8 cellular contexts compared by ENCODE assay signal in genomic region chr9:122940603-122941559, GRCh38. TPM values are rescaled to one million over a fixed set of nuclear protein-coding genes. Genes with fewer than 3 reads are reported as not detected.
DNase-seq lines count a peak whose midpoint lies in the region; ATAC-seq and TF ChIP-seq lines count a peak whose summit lies in the region.

RABGAP1 (plus strand) TSS chr9:122941020; CDS start chr9:122957060, 16,040 bp downstream.

- peak within 1 kb of the TSS; percentile 85 for H3K4me3 ChIP-seq in right cardiac atrium (ENCODE audit: low read length)
- H3K4me3 ChIP-seq in uterus, result peak within 1 kb of the TSS; percentile 79 to 99

- WGBS in right cardiac atrium, result under 1% methylated on average over 56 of the region's 56 CpGs

- DNase-seq in NCI-H187 (lab: John Stamatoyannopoulos, UW) (peak; percentile 79 to 93), T-helper 2 cell (peak; percentile 93 to 99 (median 98)), anterior cingulate cortex (lab: John Stamatoyannopoulos, UW) (peak; percentile 76 to 99 (median 97)), right cardiac atrium (peak; percentile 100), pulmonary artery endothelial cell (ENCODE audit: low read depth, low spot score) (peak; percentile 93), uterus (peak; percentile 98 to 99)

- TF ChIP-seq POLR2A in uterus (IDR thresholded peaks at IDR 0.05), result peak; percentile 43 to 86

- peak; percentile 98 for ATAC-seq in GM18498 (IDR thresholded peaks at IDR 0.05; ENCODE audit: unreplicated experiment)
- ATAC-seq in HG02938 (IDR thresholded peaks at IDR 0.05; ENCODE audit: unreplicated experiment), result peak; percentile 98
- ATAC-seq in right cardiac atrium, result peak; percentile 99

- TF ChIP-seq CTCF in uterus (IDR thresholded peaks at IDR 0.05), result no peak

- intact Hi-C loops in right cardiac atrium (cut with DNase I), result no loop called here
- intact Hi-C loops in uterus (cut with DNase I; ENCODE audit: low total_unique reads), result no loop called here

- H3K4me1 ChIP-seq in right cardiac atrium (ENCODE audit: control insufficient read depth, insufficient read depth, low read length) (peaks cover 3% of the 10 kb centered on the region), uterus (no peaks in the 10 kb centered on the region)

- H3K27ac ChIP-seq in right cardiac atrium (ENCODE audit: low read length) (peak within 1 kb of the TSS; percentile 71), uterus (peak within 1 kb of the TSS; percentile 82 to 95)

- no peaks in the 10 kb centered on the region for H3K36me3 ChIP-seq in uterus

- H3K27me3 ChIP-seq in right cardiac atrium (ENCODE audit: control insufficient read depth, insufficient read depth) (no peaks in the 10 kb centered on the region), uterus (no peaks in the 10 kb centered on the region)

- H3K9me3 ChIP-seq in right cardiac atrium (ENCODE audit: control insufficient read depth, low read length) (no peaks in the 10 kb centered on the region), uterus (no peaks in the 10 kb centered on the region)

RNA-seq across cellular contexts. Expression of gene RABGAP1, which starts in this region (rescaled TPM):
- total RNA-seq in right cardiac atrium (10 to 100 TPM; 45.3 to 56.7 (median 51.3) TPM), pulmonary artery endothelial cell (27.5 and 37.0 TPM in 2 replicates), uterus (100 to 1,000 TPM in 1 of 4 donors, 10 to 100 TPM in 3; 81.2 to 107 (median 91.0) TPM)
- 15.2 TPM for polyA plus RNA-seq in right cardiac atrium

Comparison
In these comparisons a context has a peak if more than half of its experiments do, and no peak if none do; other contexts are left out.
1. Peak in every context shown above with its lines: DNase-seq, ATAC-seq, H3K4me3 ChIP-seq and H3K27ac ChIP-seq.